1 cellular context compared by ENCODE assay signal in genomic region chr2:177262137-177262536, GRCh38.
TF ChIP-seq lines count a peak whose summit lies in the region.

No MANE protein-coding gene starts in this region.

TF ChIP-seq in K562, 482 proteins besides CTCF, POLR2A, EP300 and RAD21 (continued from another document):
- TF ChIP-seq ARHGAP35 (IDR thresholded peaks at IDR 0.05; ENCODE audit: partially characterized antibody) (no peak), ZNF445 (CRISPR knock-in tag; IDR thresholded peaks at IDR 0.05; ENCODE audit: low read depth) (no peak), CLOCK (CRISPR knock-in tag; IDR thresholded peaks at IDR 0.05; ENCODE audit: borderline replicate concordance) (no peak), ATF1 (CRISPR knock-in tag; IDR thresholded peaks at IDR 0.05) (no peak), ATF1 (tag; IDR thresholded peaks at IDR 0.05) (no peak), SP1 (CRISPR knock-in tag; IDR thresholded peaks at IDR 0.05) (no peak), ZNF444 (CRISPR knock-in tag; IDR thresholded peaks at IDR 0.05) (no peak), MYNN (IDR thresholded peaks at IDR 0.05) (no peak), MYNN (CRISPR knock-in tag; IDR thresholded peaks at IDR 0.05) (no peak), ZBTB7A (IDR thresholded peaks at IDR 0.05; ENCODE audit: borderline replicate concordance, control insufficient read depth, low read depth, low read length) (no peak), CGGBP1 (CRISPR knock-in tag; IDR thresholded peaks at IDR 0.05) (no peak), ZNF764 (CRISPR knock-in tag; IDR thresholded peaks at IDR 0.05; ENCODE audit: low read depth) (no peak), ZNF282 (CRISPR knock-in tag; IDR thresholded peaks at IDR 0.05) (no peak), CEBPZ (IDR thresholded peaks at IDR 0.05; ENCODE audit: borderline replicate concordance, low read depth, low read length) (no peak), ZNF518B (CRISPR knock-in tag; IDR thresholded peaks at IDR 0.05) (no peak), TRIM24 (IDR thresholded peaks at IDR 0.05) (no peak), KDM1A (IDR thresholded peaks at IDR 0.05) (peak; percentile 25 to 38; a peak in 1 of 4 replicates), RCOR1 (IDR thresholded peaks at IDR 0.05; ENCODE audit: borderline replicate concordance in 1 of 2, low read depth in 2 of 2, low read length in 2 of 2) (peak in 1 of 2 experiments; percentile 67; a peak in 1 of 4 replicates), CREBBP (IDR thresholded peaks at IDR 0.05; ENCODE audit: low read depth, low read length) (no peak), MBD1 (CRISPR knock-in tag; IDR thresholded peaks at IDR 0.05) (no peak), AFF1 (IDR thresholded peaks at IDR 0.05; ENCODE audit: low read depth in 1 of 2, partially characterized antibody in 2 of 2) (no peak)
